35 cellular contexts compared by ENCODE assay signal in genomic region chr15:99345242-99345641, GRCh38.
"Had no signal": no experiment of that assay in that cellular context is flagged by ENCODE, and none has a peak within 500 bp of the region (broad histone marks: within the 10 kb centered on the region; RNA-seq: fewer than 3 reads in every experiment).

No MANE protein-coding gene starts in this region.

- H3K36me3 ChIP-seq: ascending aorta, cardiac muscle cell, colonic mucosa had no signal

- H3K9me3 Mint-ChIP-seq: activated CD4-positive, alpha-beta memory T cell treated with anti-CD3 and anti-CD28 coated beads for 36 hours; activated CD8-positive, alpha-beta T cell treated with anti-CD3 and anti-CD28 coated beads for 36 hours; activated naive CD4-positive, alpha-beta T cell treated with anti-CD3 and anti-CD28 coated beads for 36 hours; activated naive CD4-positive, alpha-beta T cell treated with anti-CD3 and anti-CD28 coated beads, Interleukin-2, amount 50 U/mL, for 72 hours; activated naive CD8-positive, alpha-beta T cell treated with anti-CD3 and anti-CD28 coated beads for 36 hours; activated T-cell treated with anti-CD3 and anti-CD28 coated beads, Interleukin-2, amount 50 U/mL, for 24 hours; activated T-helper 2 cell treated with anti-CD3 and anti-CD28 coated beads, Interferon-gamma antibody, Interleukin-2, Interleukin-4, amounts not matched to agents 10 μg/mL and 5 μg/mL and 100 μg/mL, durations not matched to agents 14 hours and 24 hours and 36 hours; central memory CD8-positive, alpha-beta T cell; T-helper 1 cell treated with Interleukin-12 subunit alpha and Interleukin-12 subunit beta and Interleukin-4 antibody, amounts not matched to agents 30 μg/mL and 1 μg/mL, for 36 hours had no signal

- H3K27me3 ChIP-seq: ascending aorta, cardiac muscle cell, colonic mucosa had no signal

- H3K4me3 ChIP-seq: ascending aorta, cardiac muscle cell, colonic mucosa had no signal

- H3K4me3 Mint-ChIP-seq: activated CD4-positive, alpha-beta memory T cell treated with anti-CD3 and anti-CD28 coated beads for 36 hours; activated CD8-positive, alpha-beta memory T cell treated with anti-CD3 and anti-CD28 coated beads, Interleukin-2, amount 10 ng/mL, durations not matched to agents 7 days and 5 days; activated CD8-positive, alpha-beta T cell treated with anti-CD3 and anti-CD28 coated beads for 36 hours; activated naive CD4-positive, alpha-beta T cell treated with anti-CD3 and anti-CD28 coated beads for 36 hours; activated naive CD8-positive, alpha-beta T cell treated with anti-CD3 and anti-CD28 coated beads for 36 hours; activated T-cell treated with anti-CD3 and anti-CD28 coated beads, Interleukin-2, amount 50 U/mL, for 24 hours; brain; central memory CD8-positive, alpha-beta T cell; T-helper 1 cell treated with Interleukin-12 subunit alpha and Interleukin-12 subunit beta and Interleukin-4 antibody, amounts not matched to agents 30 μg/mL and 1 μg/mL, for 36 hours; T-helper 2 cell treated with Interferon-gamma antibody and Interleukin-4, amounts not matched to agents 5 μg/mL and 100 μg/mL, for 36 hours had no signal

- H3K9me3 ChIP-seq: colonic mucosa had no signal

- H3K27ac ChIP-seq: ascending aorta, cardiac muscle cell, colonic mucosa, VCaP had no signal

- DNase-seq: activated B cell treated with CpG ODN at 0.5 μM for 24 hours; activated CD4-positive, alpha-beta memory T cell treated with anti-CD3 and anti-CD28 coated beads for 36 hours; activated CD4-positive, alpha-beta T cell treated with anti-CD3 and anti-CD28 coated beads for 4 hours; activated CD4-positive, alpha-beta T cell treated with anti-CD3 and anti-CD28 coated beads, Interleukin-2, amount 50 U/mL, for 1 hour; activated CD4-positive, alpha-beta T cell treated with anti-CD3 and anti-CD28 coated beads, Interleukin-2, amount 50 U/mL, for 4 hours; activated CD4-positive, CD25-positive, alpha-beta regulatory T cell treated with anti-CD3 and anti-CD28 coated beads, Interleukin-2, amount 50 U/mL, for 72 hours; activated CD8-positive, alpha-beta memory T cell treated with anti-CD3 and anti-CD28 coated beads for 24 hours; activated CD8-positive, alpha-beta memory T cell treated with anti-CD3 and anti-CD28 coated beads, Interleukin-2, amount 10 ng/mL, durations not matched to agents 7 days and 5 days; activated CD8-positive, alpha-beta memory T cell treated with anti-CD3 and anti-CD28 coated beads, Interleukin-2, amount 50 U/mL, for 48 hours; activated CD8-positive, alpha-beta T cell treated with anti-CD3 and anti-CD28 coated beads for 36 hours; activated effector memory CD4-positive, alpha-beta T cell treated with Interleukin-2 at 50 U/mL for 16 hours; activated gamma-delta T cell treated with Interleukin-2 at 50 U/mL for 16 hours; activated naive CD4-positive, alpha-beta T cell; activated naive CD4-positive, alpha-beta T cell treated with anti-CD3 and anti-CD28 coated beads for 36 hours; activated naive CD4-positive, alpha-beta T cell treated with anti-CD3 and anti-CD28 coated beads, Interleukin-2, amount 50 U/mL, for 16 hours; activated naive CD8-positive, alpha-beta T cell treated with anti-CD3 and anti-CD28 coated beads for 36 hours; activated T-cell treated with anti-CD3 and anti-CD28 coated beads, Interleukin-2, amount 50 U/mL, for 24 hours; activated T-cell treated with anti-CD3 and anti-CD28 coated beads, Interleukin-2, amount 50 U/mL, for 48 hours; amygdala; anterior cingulate cortex; caudate nucleus; cerebellar nuclear complex; colonic mucosa; cortex of kidney; T-helper 2 cell; T-helper 9 cell had no signal

- H3K4me1 ChIP-seq: colonic mucosa had no signal

- ATAC-seq: activated CD8-positive, alpha-beta memory T cell treated with anti-CD3 and anti-CD28 coated beads, Interleukin-2, amount 10 ng/mL, durations not matched to agents 7 days and 5 days; activated naive CD4-positive, alpha-beta T cell treated with anti-CD3 and anti-CD28 coated beads, Interleukin-2, amount 50 U/mL, for 72 hours had no signal

- H3K4me1 Mint-ChIP-seq: central memory CD8-positive, alpha-beta T cell had no signal

- H3K36me3 Mint-ChIP-seq: activated naive CD4-positive, alpha-beta T cell treated with anti-CD3 and anti-CD28 coated beads, Interleukin-2, amount 50 U/mL, for 72 hours had no signal

- H3K27ac Mint-ChIP-seq: activated B cell treated with CpG ODN at 0.5 μM for 24 hours; activated CD4-positive, alpha-beta memory T cell treated with anti-CD3 and anti-CD28 coated beads for 36 hours; activated CD8-positive, alpha-beta memory T cell treated with anti-CD3 and anti-CD28 coated beads, Interleukin-2, amount 10 ng/mL, durations not matched to agents 7 days and 5 days; activated CD8-positive, alpha-beta T cell treated with anti-CD3 and anti-CD28 coated beads for 36 hours; activated naive CD4-positive, alpha-beta T cell treated with anti-CD3 and anti-CD28 coated beads for 36 hours; activated naive CD4-positive, alpha-beta T cell treated with anti-CD3 and anti-CD28 coated beads, Interleukin-2, amount 50 U/mL, for 72 hours; activated naive CD8-positive, alpha-beta T cell treated with anti-CD3 and anti-CD28 coated beads for 36 hours; activated T-cell treated with anti-CD3 and anti-CD28 coated beads, Interleukin-2, amount 50 U/mL, for 24 hours; activated T-helper 2 cell treated with anti-CD3 and anti-CD28 coated beads, Interferon-gamma antibody, Interleukin-2, Interleukin-4, amounts not matched to agents 10 μg/mL and 5 μg/mL and 100 μg/mL, durations not matched to agents 14 hours and 24 hours and 36 hours; brain; T-helper 1 cell treated with Interleukin-12 subunit alpha and Interleukin-12 subunit beta and Interleukin-4 antibody, amounts not matched to agents 30 μg/mL and 1 μg/mL, for 36 hours; T-helper 2 cell treated with Interferon-gamma antibody and Interleukin-4, amounts not matched to agents 5 μg/mL and 100 μg/mL, for 36 hours had no signal

- H3K27me3 Mint-ChIP-seq: activated B cell treated with CpG ODN at 0.5 μM for 24 hours; activated CD4-positive, alpha-beta memory T cell treated with anti-CD3 and anti-CD28 coated beads for 36 hours; activated CD8-positive, alpha-beta memory T cell treated with anti-CD3 and anti-CD28 coated beads, Interleukin-2, amount 10 ng/mL, durations not matched to agents 7 days and 5 days; activated CD8-positive, alpha-beta T cell treated with anti-CD3 and anti-CD28 coated beads for 36 hours; activated naive CD8-positive, alpha-beta T cell treated with anti-CD3 and anti-CD28 coated beads for 36 hours; activated T-cell treated with anti-CD3 and anti-CD28 coated beads, Interleukin-2, amount 50 U/mL, for 24 hours; brain; central memory CD8-positive, alpha-beta T cell had no signal
